12 cellular contexts compared by ENCODE assay signal in genomic region chr17:62614142-62614541, GRCh38. TPM values are rescaled to one million over a fixed set of nuclear protein-coding genes. Genes with fewer than 3 reads are reported as not detected.
A peak's percentile ranks its signal among the peaks of the same experiment; 100 is the strongest.
DNase-seq lines count a peak whose midpoint lies in the region; ATAC-seq and TF ChIP-seq lines count a peak whose summit lies in the region.
"Had no signal": no experiment of that assay in that cellular context is flagged by ENCODE, and none has a peak within 500 bp of the region (broad histone marks: within the 10 kb centered on the region; RNA-seq: fewer than 3 reads in every experiment).

No MANE protein-coding gene starts in this region.

- peak overlapping the region; percentile 89 for H3K27ac Mint-ChIP-seq in chondrocyte (ENCODE audit: unreplicated experiment)

- H3K4me1 Mint-ChIP-seq in chondrocyte (ENCODE audit: low read depth): peaks cover 33% of the 10 kb centered on the region

- no peaks in the 10 kb centered on the region for H3K9me3 Mint-ChIP-seq in chondrocyte (ENCODE audit: low read depth)

- no peak overlapping the region for H3K4me3 ChIP-seq in MG63
- H3K4me3 ChIP-seq: dorsolateral prefrontal cortex, transverse colon had no signal

- peak; percentile 31 for DNase-seq in Ammon's horn (ENCODE audit: low spot score)
- DNase-seq in MG63: peak; percentile 68
- DNase-seq in chondrocyte (ENCODE audit: low spot score): no peak
- peak; percentile 86 for DNase-seq in myocyte (ENCODE audit: low read depth)
- DNase-seq in T-helper 1 cell: no peak
- no peak for DNase-seq in ureter (ENCODE audit: low spot score)
- no peak for DNase-seq in cerebellum (ENCODE audit: low spot score)
- DNase-seq: NCI-H510A, SIG-M5, transverse colon had no signal

- H3K27me3 ChIP-seq in MG63: no peaks in the 10 kb centered on the region
- H3K27me3 ChIP-seq: dorsolateral prefrontal cortex, transverse colon had no signal

- no peaks in the 10 kb centered on the region for H3K9me3 ChIP-seq in MG63
- H3K9me3 ChIP-seq: transverse colon had no signal

- TF ChIP-seq CTCF in chondrocyte (IDR thresholded peaks at IDR 0.05): no peak

- no peak for ATAC-seq in GM19397 (IDR thresholded peaks at IDR 0.05; ENCODE audit: unreplicated experiment)

- peaks cover 22% of the 10 kb centered on the region for H3K36me3 Mint-ChIP-seq in chondrocyte (ENCODE audit: low read depth)

- peaks cover 65% of the 10 kb centered on the region for H3K36me3 ChIP-seq in MG63

- H3K27me3 Mint-ChIP-seq in chondrocyte (ENCODE audit: low read depth): no peaks in the 10 kb centered on the region

- no peak overlapping the region for H3K4me3 Mint-ChIP-seq in chondrocyte (ENCODE audit: unreplicated experiment)

RNA-seq across cellular contexts. Expression of gene MRC2, which starts 13.3 kb away (rescaled TPM):
- total RNA-seq in MG63 (2014; rRNA removed; shearing (Covaris generic); ENCODE audit: low replicate concordance): 61.4 and 65.1 TPM in 2 replicates
- total RNA-seq in chondrocyte: 347 to 378 TPM (median 353 TPM) in 3 replicates
- 143 and 161 TPM in 2 replicates for total RNA-seq in myocyte
- polyA plus RNA-seq in myocyte (2012): 664 TPM
- total RNA-seq in ureter: 40.0 TPM
- 16.0 TPM for total RNA-seq in cerebellum

Comparison
In these comparisons a context has a peak if more than half of its experiments do, and no peak if none do; other contexts are left out.
1. DNase-seq: peak in Ammon's horn (single experiment), MG63 (single experiment) and myocyte (single experiment); none in chondrocyte (single experiment), T-helper 1 cell (0 of 5), ureter (single experiment) and cerebellum (single experiment).